Comparison of ENCODE assay signal across 9 cellular contexts in the genomic region with DNA sequence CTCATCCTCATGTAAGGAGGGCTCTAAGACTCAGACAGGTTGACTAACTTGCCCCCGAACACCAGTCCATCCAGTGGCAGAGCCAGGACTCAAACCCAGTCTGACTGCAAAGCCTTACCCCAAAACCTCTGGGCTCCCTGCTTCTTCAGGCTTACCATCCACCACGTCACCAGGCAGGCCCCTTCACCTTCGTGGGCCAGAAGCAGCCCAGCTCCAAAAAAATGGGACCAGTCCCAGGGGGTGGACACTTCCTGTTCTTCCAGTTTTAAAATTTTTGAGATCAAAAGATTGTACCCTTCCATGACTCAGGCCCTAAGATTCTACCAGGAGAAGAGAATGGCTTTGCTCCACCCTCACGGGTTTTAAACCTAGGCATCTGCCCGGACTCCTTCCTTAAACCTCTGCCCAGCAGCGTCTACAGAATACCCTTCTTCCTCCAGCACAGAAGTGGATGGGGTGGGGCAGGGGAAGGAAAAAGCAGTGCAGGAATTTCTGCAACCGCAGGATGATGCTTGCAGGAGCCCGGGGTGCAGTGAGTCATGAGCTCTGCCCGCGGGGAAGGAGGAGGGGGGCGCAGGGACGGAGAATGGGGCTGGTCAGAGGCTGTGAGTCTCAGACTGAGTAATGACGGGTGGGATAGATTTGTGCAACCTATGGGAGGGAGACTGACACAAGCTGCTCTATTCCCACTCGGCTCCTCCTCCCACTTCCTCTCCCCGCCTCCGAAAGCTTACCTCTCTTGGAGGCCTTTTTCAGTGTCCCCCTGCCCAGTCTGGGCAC. TPM values are rescaled to one million over a fixed set of nuclear protein-coding genes. Genes with fewer than 3 reads are reported as not detected.
A peak's percentile ranks its signal among the peaks of the same experiment; 100 is the strongest.
DNase-seq lines count a peak whose midpoint lies in the region; ATAC-seq and TF ChIP-seq lines count a peak whose summit lies in the region.
"Had no signal": no experiment of that assay in that cellular context is flagged by ENCODE, and none has a peak within 500 bp of the region (broad histone marks: within the 10 kb centered on the region; RNA-seq: fewer than 3 reads in every experiment).

No MANE protein-coding gene starts in this region.

- ATAC-seq in lower lobe of right lung = peak; percentile 83 to 84

- no peak for TF ChIP-seq POLR2A in Peyer's patch (IDR thresholded peaks at IDR 0.05)
- TF ChIP-seq POLR2A in uterus (IDR thresholded peaks at IDR 0.05) = no peak

- intact Hi-C loops in lower lobe of right lung (cut with DNase I) (no loop called here), uterus (cut with DNase I; ENCODE audit: low total_unique reads) (no loop called here)

- TF ChIP-seq CTCF in Peyer's patch (IDR thresholded peaks at IDR 0.05) (no peak), choroid plexus epithelial cell (conservative IDR thresholded peaks at IDR 0.05; ENCODE audit: low read depth, low read length) (no peak), lower lobe of right lung (IDR thresholded peaks at IDR 0.05) (no peak), uterus (IDR thresholded peaks at IDR 0.05) (no peak)

- H3K4me3 ChIP-seq in Peyer's patch = no peak overlapping the region
- H3K4me3 ChIP-seq in choroid plexus epithelial cell (ENCODE audit: low read depth, low read length) = no peak overlapping the region
- H3K4me3 ChIP-seq in lower lobe of right lung = peak overlapping the region; percentile 14
- H3K4me3 ChIP-seq in uterus = no peak overlapping the region

- H3K27me3 ChIP-seq in Peyer's patch = no peaks in the 10 kb centered on the region
- no peaks in the 10 kb centered on the region for H3K27me3 ChIP-seq in lower lobe of right lung (ENCODE audit: low read depth)
- H3K27me3 ChIP-seq in uterus = no peaks in the 10 kb centered on the region

- peaks cover 0 to 19% (median 0%) of the 10 kb centered on the region in 3 donors for H3K36me3 ChIP-seq in Peyer's patch
- peaks cover 41% of the 10 kb centered on the region for H3K36me3 ChIP-seq in lower lobe of right lung
- no peaks in the 10 kb centered on the region for H3K36me3 ChIP-seq in uterus
- H3K36me3 ChIP-seq: neutrophil had no signal

- peak; percentile 100 for DNase-seq in ELR (ENCODE audit: low read depth)
- peak in 2 of 3 donors; percentile 64 to 80 for DNase-seq in Peyer's patch
- peak; percentile 98 for DNase-seq in choroid plexus epithelial cell (ENCODE audit: low read depth)
- peak; percentile 88 for DNase-seq in lower lobe of right lung
- peak; percentile 86 to 91 for DNase-seq in uterus
- DNase-seq in NCI-H187 (lab: John Stamatoyannopoulos, UW) = no peak
- DNase-seq in inferior parietal cortex (ENCODE audit: extremely low spot score) = no peak
- no peak for DNase-seq in stimulated activated CD4-positive, alpha-beta T cell treated with anti-CD3 and anti-CD28 coated beads, Interleukin-12 subunit alpha, Interleukin-12 subunit beta, amount 100 ng/mL, for 4 hours

- H3K9me3 ChIP-seq in Peyer's patch (no peaks in the 10 kb centered on the region), lower lobe of right lung (no peaks in the 10 kb centered on the region), uterus (no peaks in the 10 kb centered on the region)
- H3K9me3 ChIP-seq: neutrophil had no signal

- H3K4me1 ChIP-seq in Peyer's patch = peaks cover 6 to 90% (median 19%) of the 10 kb centered on the region in 4 donors
- H3K4me1 ChIP-seq in lower lobe of right lung = peaks cover 94% of the 10 kb centered on the region
- peaks cover 8 to 24% of the 10 kb centered on the region in 2 donors for H3K4me1 ChIP-seq in uterus

- peak overlapping the region; percentile 55 to 83 (median 76) for H3K27ac ChIP-seq in Peyer's patch
- peak overlapping the region; percentile 81 for H3K27ac ChIP-seq in lower lobe of right lung
- H3K27ac ChIP-seq in uterus = peak overlapping the region; percentile 87 to 89
- H3K27ac ChIP-seq: neutrophil had no signal

RNA-seq across cellular contexts. Expression of a gene that starts 50.4 kb away (rescaled TPM):
- total RNA-seq in Peyer's patch = 10 to 100 TPM in 2 of 4 donors, 1 to 10 TPM in 2; 4.4 to 90.8 (median 12.6) TPM
- 88.6 TPM for total RNA-seq in lower lobe of right lung
- 100 to 1,000 TPM in 2 of 4 donors, 10 to 100 TPM in 2; 46.6 to 147 (median 99.5) TPM for total RNA-seq in uterus

Comparison
In these comparisons a context has a peak if more than half of its experiments do, and no peak if none do; other contexts are left out.
1. DNase-seq: peak in ELR (single experiment), Peyer's patch (2 of 3), choroid plexus epithelial cell (single experiment), lower lobe of right lung (single experiment) and uterus (2 of 2); none in NCI-H187 (0 of 2), inferior parietal cortex (single experiment) and stimulated activated CD4-positive, alpha-beta T cell treated with anti-CD3 and anti-CD28 coated beads, Interleukin-12 subunit alpha, Interleukin-12 subunit beta, amount 100 ng/mL, for 4 hours (single experiment).
2. Peak in every context shown above with its lines, with median percentiles within 50 percentile points of each other: H3K27ac ChIP-seq.